9 cellular contexts compared by ENCODE assay signal in the genomic region with DNA sequence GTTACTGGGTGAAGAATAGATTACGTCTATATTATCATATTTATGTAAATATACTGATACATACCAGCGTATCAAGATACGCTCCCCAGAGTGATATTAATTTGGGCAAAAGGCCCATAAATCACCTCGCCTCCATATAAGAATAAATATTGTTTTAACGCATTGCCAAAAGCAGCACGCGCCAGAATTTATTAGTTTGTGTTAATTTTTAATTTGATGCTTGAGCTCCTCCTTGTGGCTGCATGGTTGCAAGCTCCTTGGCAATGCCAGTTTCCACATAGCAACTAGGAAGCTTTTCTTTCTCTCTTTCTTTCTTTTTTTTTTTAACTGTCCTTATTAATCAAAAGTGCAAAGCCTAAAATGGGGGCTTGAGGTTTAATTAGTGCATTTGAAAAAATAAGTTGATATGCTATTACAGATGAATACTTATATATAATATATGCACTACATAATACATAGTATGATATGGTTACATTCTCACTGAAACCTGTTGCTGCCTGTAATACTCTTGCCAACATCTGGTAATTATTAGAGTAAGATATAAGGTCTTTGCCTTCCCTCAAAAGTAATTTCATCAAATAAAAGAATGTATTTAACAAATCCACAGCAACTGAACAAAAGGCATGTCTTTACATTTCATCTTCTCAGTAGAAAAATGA.
DNase-seq lines count a peak whose midpoint lies in the region; ATAC-seq and TF ChIP-seq lines count a peak whose summit lies in the region.
"Had no signal": no experiment of that assay in that cellular context is flagged by ENCODE, and none has a peak within 500 bp of the region (broad histone marks: within the 10 kb centered on the region; RNA-seq: fewer than 3 reads in every experiment).

No MANE protein-coding gene starts in this region.

- H3K9me3 Mint-ChIP-seq in progenitor cell of endocrine pancreas (ENCODE audit: low read depth): no peaks in the 10 kb centered on the region
- H3K9me3 Mint-ChIP-seq: naive thymus-derived CD8-positive, alpha-beta T cell had no signal

- no peaks in the 10 kb centered on the region for H3K36me3 Mint-ChIP-seq in progenitor cell of endocrine pancreas (ENCODE audit: insufficient read depth)
- H3K36me3 Mint-ChIP-seq: naive thymus-derived CD8-positive, alpha-beta T cell had no signal

- no peaks in the 10 kb centered on the region for H3K36me3 ChIP-seq in SK-N-MC (ENCODE audit: insufficient read depth, low read length)

- peaks cover 6% of the 10 kb centered on the region for H3K4me1 Mint-ChIP-seq in progenitor cell of endocrine pancreas (ENCODE audit: low read depth)

- H3K4me3 Mint-ChIP-seq in progenitor cell of endocrine pancreas (ENCODE audit: low read depth): no peak overlapping the region
- H3K4me3 Mint-ChIP-seq: naive thymus-derived CD8-positive, alpha-beta T cell had no signal

- peaks cover 4% of the 10 kb centered on the region for H3K27me3 Mint-ChIP-seq in progenitor cell of endocrine pancreas

- no peak overlapping the region for H3K27ac Mint-ChIP-seq in progenitor cell of endocrine pancreas
- H3K27ac Mint-ChIP-seq: naive thymus-derived CD8-positive, alpha-beta T cell had no signal

- H3K9ac ChIP-seq in SK-N-MC (ENCODE audit: insufficient read length): no peak overlapping the region

- ATAC-seq in GM18870 (IDR thresholded peaks at IDR 0.05; ENCODE audit: unreplicated experiment) (peak; percentile 33), omental fat pad (ENCODE audit: low FRiP score) (no peak)
- ATAC-seq: naive thymus-derived CD8-positive, alpha-beta T cell had no signal

- no peaks in the 10 kb centered on the region for H3K9me3 ChIP-seq in SK-N-MC (ENCODE audit: low read depth, low read length)

- DNase-seq in COLO829 (ENCODE audit: low spot score) (peak; percentile 8), HS-27A (ENCODE audit: low read depth) (peak; percentile 17), SK-N-MC (ENCODE audit: low read depth, low spot score) (peak; percentile 16), fibroblast of villous mesenchyme (ENCODE audit: low read depth) (peak; percentile 42), progenitor cell of endocrine pancreas (ENCODE audit: low spot score, unreplicated experiment) (no peak), omental fat pad (ENCODE audit: low spot score) (no peak), T-helper 2 cell (no peak)

- H3K27ac ChIP-seq in SK-N-MC: no peak overlapping the region

- H3K4me3 ChIP-seq in SK-N-MC (peak overlapping the region; percentile 45; the same call in 1 of the 2 replicates), fibroblast of villous mesenchyme (ENCODE audit: low read depth, low read length) (no peak overlapping the region)

- TF ChIP-seq CTCF in fibroblast of villous mesenchyme (IDR thresholded peaks at IDR 0.05; ENCODE audit: insufficient read depth, low read depth, low read length) (peak; percentile 59), progenitor cell of endocrine pancreas (IDR thresholded peaks at IDR 0.05; ENCODE audit: unreplicated experiment) (peak; percentile 84), omental fat pad (IDR thresholded peaks at IDR 0.05) (no peak)

Comparison
In these comparisons a context has a peak if more than half of its experiments do, and no peak if none do; other contexts are left out.
1. DNase-seq: peak in COLO829 (single experiment), HS-27A (single experiment), SK-N-MC (single experiment) and fibroblast of villous mesenchyme (single experiment); none in progenitor cell of endocrine pancreas (single experiment), omental fat pad (single experiment) and T-helper 2 cell (0 of 5).
2. CTCF ChIP-seq: peak in fibroblast of villous mesenchyme (single experiment) and progenitor cell of endocrine pancreas (single experiment); none in omental fat pad (0 of 3).